ENCODE assay signal across 23 cellular contexts in the genomic region with DNA sequence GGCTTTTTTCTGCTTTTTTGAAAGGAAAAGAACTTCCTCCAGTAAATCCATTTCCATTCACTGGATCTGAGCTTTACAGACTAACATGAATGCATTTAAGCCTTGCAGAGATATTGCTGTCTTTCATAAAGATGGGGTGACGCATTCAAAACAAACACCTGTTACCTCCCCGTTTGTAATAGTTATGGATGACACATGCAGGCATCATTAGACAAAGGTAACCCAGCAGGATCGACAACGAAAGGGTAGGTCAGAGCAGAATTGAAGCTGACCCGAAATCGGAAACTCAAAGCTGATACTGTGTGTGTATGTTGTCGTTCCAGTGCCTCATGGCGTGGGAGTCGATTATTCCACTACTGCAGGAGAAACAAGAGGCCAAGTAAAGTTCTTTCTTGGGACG. TPM values are rescaled to one million over a fixed set of nuclear protein-coding genes. Genes with fewer than 3 reads are reported as not detected.
DNase-seq lines count a peak whose midpoint lies in the region; ATAC-seq and TF ChIP-seq lines count a peak whose summit lies in the region.
"Had no signal": no experiment of that assay in that cellular context is flagged by ENCODE, and none has a peak within 500 bp of the region (broad histone marks: within the 10 kb centered on the region; RNA-seq: fewer than 3 reads in every experiment).

No MANE protein-coding gene starts in this region.

- H3K27ac Mint-ChIP-seq in endodermal cell (peak overlapping the region; percentile 5), nephron (peak overlapping the region; percentile 63 to 89 (median 76)), GM23338 (no peak overlapping the region; the same call in 1 of the 2 replicates)
- no peak overlapping the region for H3K27ac Mint-ChIP-seq in activated CD4-positive, alpha-beta T cell treated with anti-CD3 and anti-CD28 coated beads, Interleukin-2, amount 10 ng/mL, durations not matched to agents 7 days and 5 days
- H3K27ac Mint-ChIP-seq: CD4-positive, alpha-beta T cell; T-helper 17 cell had no signal

- H3K4me1 ChIP-seq in Karpas-422 (ENCODE audit: low read length) (peaks cover 42% of the 10 kb centered on the region), endodermal cell (ENCODE audit: control insufficient read depth, insufficient read depth, low read length) (peaks cover 30% of the 10 kb centered on the region), suprapubic skin (no peaks in the 10 kb centered on the region), GM23338 (ENCODE audit: insufficient read depth) (no peaks in the 10 kb centered on the region), Peyer's patch (no peaks in the 10 kb centered on the region)
- H3K4me1 ChIP-seq: thyroid gland had no signal

- H3K36me3 Mint-ChIP-seq in endodermal cell (ENCODE audit: low read depth) (peaks cover 20% of the 10 kb centered on the region), nephron (ENCODE audit: low read depth) (peaks cover 44% of the 10 kb centered on the region), GM23338 (ENCODE audit: low read depth) (peaks cover 20% of the 10 kb centered on the region)
- H3K36me3 Mint-ChIP-seq in activated CD4-positive, alpha-beta T cell treated with anti-CD3 and anti-CD28 coated beads, Interleukin-2, amount 10 ng/mL, durations not matched to agents 7 days and 5 days (ENCODE audit: low read depth): peaks cover 6% of the 10 kb centered on the region

- no peak for DNase-seq in Karpas-422
- DNase-seq in endodermal cell: no peak
- no peak for DNase-seq in suprapubic skin (ENCODE audit: low spot score in 2 of 2)
- DNase-seq in GM23338 (ENCODE audit: low spot score): no peak
- DNase-seq in activated CD4-positive, alpha-beta T cell treated with anti-CD3 and anti-CD28 coated beads, Interleukin-2, amount 10 ng/mL, durations not matched to agents 7 days and 5 days: no peak
- DNase-seq in Right ventricle myocardium superior: no peak
- no peak for DNase-seq in Peyer's patch
- DNase-seq: activated CD8-positive, alpha-beta memory T cell treated with anti-CD3 and anti-CD28 coated beads for 24 hours; activated gamma-delta T cell treated with Interleukin-2 at 50 U/mL for 16 hours; activated naive CD8-positive, alpha-beta T cell treated with anti-CD3 and anti-CD28 coated beads, Interleukin-2, amount 50 U/mL, for 24 hours; activated T-cell treated with anti-CD3 and anti-CD28 coated beads, Interleukin-2, amount 50 U/mL, for 1 hour; CD4-positive, alpha-beta T cell; cerebellar nuclear complex; effector memory CD4-positive, alpha-beta T cell; KBM-7; NCI-H1417 treated with DMSO at 0.1 percent for 48 hours; NCI-H510A treated with DMSO at 0.1 percent for 48 hours; stimulated activated CD4-positive, alpha-beta T cell treated with anti-CD3 and anti-CD28 coated beads, Interleukin-2, amount 100 ng/mL, for 48 hours; T-helper 17 cell; thyroid gland had no signal

- no peak for TF ChIP-seq EP300 in suprapubic skin (IDR thresholded peaks at IDR 0.05)

- intact Hi-C loops in Right ventricle myocardium superior (cut with DNase I): no loop called here

- H3K79me2 ChIP-seq in Karpas-422 (ENCODE audit: low read length) (no peaks in the 10 kb centered on the region; the same call in 1 of the 2 replicates), GM23338 (replicated peaks; ENCODE audit: insufficient read depth) (no peaks in the 10 kb centered on the region)

- H3K4me3 ChIP-seq in Karpas-422 (ENCODE audit: low read length) (no peak overlapping the region), endodermal cell (ENCODE audit: low read length) (no peak overlapping the region), suprapubic skin (no peak overlapping the region), GM23338 (no peak overlapping the region), Peyer's patch (no peak overlapping the region)
- H3K4me3 ChIP-seq: spleen, thyroid gland had no signal

- H4K20me1 ChIP-seq in Karpas-422 (ENCODE audit: insufficient read depth, low read depth, low read length) (no peaks in the 10 kb centered on the region), GM23338 (replicated peaks; ENCODE audit: insufficient read depth) (no peaks in the 10 kb centered on the region)

- H3K36me3 ChIP-seq in Karpas-422 (ENCODE audit: insufficient read depth, low read length): no peaks in the 10 kb centered on the region
- H3K36me3 ChIP-seq in endodermal cell (ENCODE audit: control insufficient read depth, insufficient read depth, low read length): no peaks in the 10 kb centered on the region
- peaks cover 22% of the 10 kb centered on the region for H3K36me3 ChIP-seq in suprapubic skin
- H3K36me3 ChIP-seq in GM23338 (ENCODE audit: insufficient read depth): no peaks in the 10 kb centered on the region
- peaks cover 0 to 29% (median 0%) of the 10 kb centered on the region in 3 donors for H3K36me3 ChIP-seq in Peyer's patch
- H3K36me3 ChIP-seq: thyroid gland had no signal

- peak overlapping the region; percentile 59 for H3K27ac ChIP-seq in Karpas-422 (ENCODE audit: low read length)
- H3K27ac ChIP-seq in endodermal cell (ENCODE audit: low read depth, low read length): no peak overlapping the region
- H3K27ac ChIP-seq in suprapubic skin: peak overlapping the region; percentile 60
- no peak overlapping the region for H3K27ac ChIP-seq in GM23338 (ENCODE audit: low read depth)
- H3K27ac ChIP-seq in Peyer's patch: peak overlapping the region in 1 of 4 donors; percentile 85
- H3K27ac ChIP-seq: thyroid gland had no signal

- H2AFZ ChIP-seq in Karpas-422 (ENCODE audit: low read length) (no peak overlapping the region), GM23338 (no peak overlapping the region)

- 92 to 98% methylated on average over 7 to 10 of the region's 10 CpGs for WGBS in endodermal cell (ENCODE audit: insufficient coverage in 1 of 2, insufficient read length in 1 of 2), 2 experiments
- 86% methylated on average over 9 of the region's 10 CpGs for WGBS in suprapubic skin

- H3K4me3 Mint-ChIP-seq in endodermal cell: no peak overlapping the region
- H3K4me3 Mint-ChIP-seq in nephron: peak overlapping the region in 1 of 3 experiments; percentile 22
- H3K4me3 Mint-ChIP-seq in GM23338: no peak overlapping the region
- H3K4me3 Mint-ChIP-seq in activated CD4-positive, alpha-beta T cell treated with anti-CD3 and anti-CD28 coated beads, Interleukin-2, amount 10 ng/mL, durations not matched to agents 7 days and 5 days: no peak overlapping the region
- H3K4me3 Mint-ChIP-seq: activated naive CD8-positive, alpha-beta T cell treated with anti-CD3 and anti-CD28 coated beads, Interleukin-2, amount 50 U/mL, for 24 hours; CD4-positive, alpha-beta T cell; T-helper 17 cell had no signal

- H3K9me2 ChIP-seq in Karpas-422 (replicated peaks; ENCODE audit: insufficient read depth, low read length) (no peaks in the 10 kb centered on the region), GM23338 (ENCODE audit: insufficient read depth) (no peaks in the 10 kb centered on the region)

- no peaks in the 10 kb centered on the region for H3K9me3 ChIP-seq in Karpas-422 (ENCODE audit: low read length)
- H3K9me3 ChIP-seq in endodermal cell (ENCODE audit: control insufficient read depth, low read length): no peaks in the 10 kb centered on the region
- no peaks in the 10 kb centered on the region for H3K9me3 ChIP-seq in suprapubic skin
- no peaks in the 10 kb centered on the region for H3K9me3 ChIP-seq in Peyer's patch
- H3K9me3 ChIP-seq: spleen, thyroid gland had no signal

- no peaks in the 10 kb centered on the region for H3F3A ChIP-seq in GM23338 (replicated peaks; ENCODE audit: low read depth)

- CTCF ChIA-PET in activated CD4-positive, alpha-beta T cell treated with anti-CD3 and anti-CD28 coated beads, Interleukin-2, amount 10 ng/mL, durations not matched to agents 7 days and 5 days (lab: Charles Lee): interaction anchor here (1.2 kb wide), 1 partner anchor 9 kb away, joined by 3 read pairs; no protein-coding TSS in a partner anchor

- H3K4me2 ChIP-seq in Karpas-422 (ENCODE audit: low read depth, low read length, poor library complexity, severe bottlenecking): peak overlapping the region; percentile 32
- no peak overlapping the region for H3K4me2 ChIP-seq in GM23338

- peaks cover 3% of the 10 kb centered on the region for H3K9me3 Mint-ChIP-seq in endodermal cell
- H3K9me3 Mint-ChIP-seq in nephron: no peaks in the 10 kb centered on the region
- peaks cover 3% of the 10 kb centered on the region; the same call in 1 of the 3 replicates for H3K9me3 Mint-ChIP-seq in GM23338
- H3K9me3 Mint-ChIP-seq in activated CD4-positive, alpha-beta T cell treated with anti-CD3 and anti-CD28 coated beads, Interleukin-2, amount 10 ng/mL, durations not matched to agents 7 days and 5 days: no peaks in the 10 kb centered on the region
- H3K9me3 Mint-ChIP-seq: activated naive CD8-positive, alpha-beta T cell treated with anti-CD3 and anti-CD28 coated beads, Interleukin-2, amount 50 U/mL, for 24 hours; CD4-positive, alpha-beta T cell had no signal

- ATAC-seq in GM23338 (no peak), Right ventricle myocardium superior (ENCODE audit: poor library complexity) (no peak)
- ATAC-seq: T-helper 17 cell had no signal

- POLR2A ChIA-PET in activated CD4-positive, alpha-beta T cell treated with anti-CD3 and anti-CD28 coated beads, Interleukin-2, amount 10 ng/mL, durations not matched to agents 7 days and 5 days (lab: Charles Lee): no interaction called here

- H3K27me3 ChIP-seq in Karpas-422 (ENCODE audit: low read length) (no peaks in the 10 kb centered on the region), endodermal cell (ENCODE audit: control insufficient read depth, insufficient read depth, low read length, poor library complexity, severe bottlenecking) (no peaks in the 10 kb centered on the region), suprapubic skin (no peaks in the 10 kb centered on the region), GM23338 (ENCODE audit: insufficient read depth) (no peaks in the 10 kb centered on the region), Peyer's patch (no peaks in the 10 kb centered on the region)
- H3K27me3 ChIP-seq: spleen, thyroid gland had no signal

- H3K27me3 Mint-ChIP-seq in endodermal cell (ENCODE audit: insufficient read depth) (no peaks in the 10 kb centered on the region), nephron (ENCODE audit: low read depth) (no peaks in the 10 kb centered on the region), GM23338 (ENCODE audit: insufficient read depth, low read depth, poor library complexity) (peaks cover 4% of the 10 kb centered on the region)
- no peaks in the 10 kb centered on the region for H3K27me3 Mint-ChIP-seq in activated CD4-positive, alpha-beta T cell treated with anti-CD3 and anti-CD28 coated beads, Interleukin-2, amount 10 ng/mL, durations not matched to agents 7 days and 5 days
- H3K27me3 Mint-ChIP-seq: activated naive CD8-positive, alpha-beta T cell treated with anti-CD3 and anti-CD28 coated beads, Interleukin-2, amount 50 U/mL, for 24 hours; CD4-positive, alpha-beta T cell; T-helper 17 cell had no signal

- no peak overlapping the region for H3K9ac ChIP-seq in Karpas-422 (ENCODE audit: low read length)
- H3K9ac ChIP-seq in endodermal cell (ENCODE audit: extremely low read depth, low read length, poor library complexity, severe bottlenecking): no peak overlapping the region

- TF ChIP-seq CTCF in endodermal cell (conservative IDR thresholded peaks at IDR 0.05) (no peak), nephron (IDR thresholded peaks at IDR 0.05; ENCODE audit: unreplicated experiment in 3 of 3) (no peak), suprapubic skin (IDR thresholded peaks at IDR 0.05) (no peak), GM23338 (conservative IDR thresholded peaks at IDR 0.05; ENCODE audit: low read depth in 2 of 2) (no peak), Peyer's patch (IDR thresholded peaks at IDR 0.05) (no peak)

- peaks cover 45% of the 10 kb centered on the region for H3K4me1 Mint-ChIP-seq in endodermal cell
- peaks cover 41% of the 10 kb centered on the region for H3K4me1 Mint-ChIP-seq in nephron
- H3K4me1 Mint-ChIP-seq in GM23338: peaks cover 14% of the 10 kb centered on the region; the same call in 2 of the 3 replicates
- peaks cover 12% of the 10 kb centered on the region for H3K4me1 Mint-ChIP-seq in activated CD4-positive, alpha-beta T cell treated with anti-CD3 and anti-CD28 coated beads, Interleukin-2, amount 10 ng/mL, durations not matched to agents 7 days and 5 days

- TF ChIP-seq POLR2A in suprapubic skin (IDR thresholded peaks at IDR 0.05) (no peak), Peyer's patch (IDR thresholded peaks at IDR 0.05) (no peak)

RNA-seq across cellular contexts. Expression of gene SLC46A2, which starts 22.2 kb away (rescaled TPM):
- not detected in 2 replicates for total RNA-seq in Karpas-422 (2014; rRNA removed; shearing (Covaris generic); ENCODE audit: low replicate concordance)
- total RNA-seq in endodermal cell (not detected), suprapubic skin (10 to 100 TPM in 3 of 4 donors, 1 to 10 TPM in 1; 5.6 to 65.2 (median 42.4) TPM), Right ventricle myocardium superior (not detected), Peyer's patch (not detected)
- not detected for polyA plus RNA-seq in endodermal cell (2013, experiment 1 of 2)
- not detected for polyA plus RNA-seq in endodermal cell (2013, experiment 2 of 2)
- total RNA-seq in GM23338 (2014; rRNA removed; shearing (Covaris generic)): not detected in 2 replicates
- polyA plus RNA-seq in GM23338 (2016; fragmentation: Nextera tagmentation; extraction: Ambion mirVana): 0.11 TPM in 1 of 2 replicates, not detected in the other
- total RNA-seq in activated CD4-positive, alpha-beta T cell treated with anti-CD3 and anti-CD28 coated beads, Interleukin-2, amount 10 ng/mL, durations not matched to agents 7 days and 5 days: not detected
- total RNA-seq: CD4-positive, alpha-beta T cell; mammary epithelial cell had no signal
- polyA plus RNA-seq: mammary epithelial cell had no signal

Comparison
In these comparisons a context has a peak if more than half of its experiments do, and no peak if none do; other contexts are left out.
1. H3K27ac ChIP-seq: peak in Karpas-422 (single experiment) and suprapubic skin (single experiment); none in endodermal cell (single experiment) and GM23338 (single experiment).
2. H3K27ac Mint-ChIP-seq: peak in endodermal cell (single experiment) and nephron (3 of 3); none in GM23338 (single experiment) and activated CD4-positive, alpha-beta T cell treated with anti-CD3 and anti-CD28 coated beads, Interleukin-2, amount 10 ng/mL, durations not matched to agents 7 days and 5 days (single experiment).